In genomic region chr22:20937031-20937793, GRCh38 we compare ENCODE assay signal across 12 cellular contexts. TPM values are rescaled to one million over a fixed set of nuclear protein-coding genes. Genes with fewer than 3 reads are reported as not detected.
DNase-seq lines count a peak whose midpoint lies in the region; ATAC-seq and TF ChIP-seq lines count a peak whose summit lies in the region.
"Had no signal": no experiment of that assay in that cellular context is flagged by ENCODE, and none has a peak within 500 bp of the region (broad histone marks: within the 10 kb centered on the region; RNA-seq: fewer than 3 reads in every experiment).

No MANE protein-coding gene starts in this region.

- H3K36me3 ChIP-seq in Loucy (ENCODE audit: insufficient read depth, low read length): peaks cover 72% of the 10 kb centered on the region
- H3K36me3 ChIP-seq in psoas muscle (ENCODE audit: insufficient read depth in 1 of 2, low read depth in 1 of 2): peaks cover 0 to 30% of the 10 kb centered on the region in 2 donors

- no peak overlapping the region for H3K4me3 ChIP-seq in Loucy (ENCODE audit: low read length, poor library complexity, severe bottlenecking)
- peak overlapping the region; percentile 5 for H3K4me3 ChIP-seq in psoas muscle

- peak overlapping the region; percentile 22 for H3K4me2 ChIP-seq in Loucy (ENCODE audit: low read depth, low read length, poor library complexity, severe bottlenecking)

- H3K79me2 ChIP-seq in Loucy (ENCODE audit: insufficient read depth, low read length): peaks cover 98% of the 10 kb centered on the region

- peak; percentile 66 for DNase-seq in DMS53 (lab: John Stamatoyannopoulos, UW)
- no peak for DNase-seq in psoas muscle
- no peak for DNase-seq in NCI-H1048 (lab: John Stamatoyannopoulos, UW)
- DNase-seq in SHP77 (lab: John Stamatoyannopoulos, UW): no peak
- DNase-seq: DND-41, islet precursor cell, NCI-H510A, retina, SW 1271 had no signal

- ATAC-seq in esophagus mucosa (peak; percentile 58), psoas muscle (peak; percentile 19 to 57 (median 31)), HG03439 (IDR thresholded peaks at IDR 0.05; ENCODE audit: unreplicated experiment) (no peak)

- H3K4me1 ChIP-seq in Loucy (ENCODE audit: insufficient read depth, low read length, poor library complexity, severe bottlenecking) (peaks cover 5% of the 10 kb centered on the region), psoas muscle (peaks cover 41% of the 10 kb centered on the region)

- H3K9me3 ChIP-seq in Loucy (ENCODE audit: insufficient read depth, low read depth, low read length): no peaks in the 10 kb centered on the region
- H3K9me3 ChIP-seq in psoas muscle: no peaks in the 10 kb centered on the region

- 71 to 75% (median 73%) methylated on average over 12 of the region's 12 CpGs for WGBS in psoas muscle, 3 donors

- no peak overlapping the region for H3K27ac ChIP-seq in psoas muscle

- no peak overlapping the region for H2AFZ ChIP-seq in Loucy (ENCODE audit: low read length)

- intact Hi-C loops in psoas muscle (cut with DNase I): loop anchor here in 1 of 2 donors (5.0 kb wide), 1 partner anchor 50 kb away; no protein-coding TSS in a partner anchor

- no peaks in the 10 kb centered on the region for H3K9me2 ChIP-seq in Loucy (replicated peaks; ENCODE audit: low read depth, low read length)

- H3F3A ChIP-seq in Loucy (ENCODE audit: low read depth): no peaks in the 10 kb centered on the region

- no peak for TF ChIP-seq CTCF in Loucy (conservative IDR thresholded peaks at IDR 0.05; ENCODE audit: low read length)
- no peak for TF ChIP-seq CTCF in psoas muscle (IDR thresholded peaks at IDR 0.05)

- no peak overlapping the region for H3K9ac ChIP-seq in Loucy (ENCODE audit: low read depth, low read length, poor library complexity, severe bottlenecking)

- H3K27me3 ChIP-seq in Loucy (ENCODE audit: insufficient read depth, low read length, poor library complexity, severe bottlenecking): no peaks in the 10 kb centered on the region
- H3K27me3 ChIP-seq in psoas muscle (ENCODE audit: insufficient read depth in 3 of 3, low read length in 2 of 3): no peaks in the 10 kb centered on the region

- peaks cover 92% of the 10 kb centered on the region for H4K20me1 ChIP-seq in Loucy (ENCODE audit: insufficient read depth, low read length, poor library complexity, severe bottlenecking)

RNA-seq across cellular contexts. Expression of gene CRKL, which starts 20.0 kb away (rescaled TPM):
- total RNA-seq in esophagus mucosa (42.6 TPM), psoas muscle (10 to 100 TPM; 66.0 to 81.0 (median 73.4) TPM)
- 10 to 100 TPM; 29.7 to 94.7 (median 49.8) TPM for polyA plus RNA-seq in psoas muscle

RNA-seq across cellular contexts. Expression of gene AIFM3, which starts 29.8 kb away (rescaled TPM):
- 1.5 TPM for total RNA-seq in esophagus mucosa
- under 1 TPM; 0.25 to 0.74 (median 0.49) TPM for total RNA-seq in psoas muscle
- polyA plus RNA-seq in psoas muscle: under 1 TPM; 0.30 to 0.77 (median 0.53) TPM

RNA-seq across cellular contexts. Expression of gene LZTR1, which starts 44.9 kb away (rescaled TPM):
- total RNA-seq in esophagus mucosa: 26.3 TPM
- total RNA-seq in psoas muscle: 10 to 100 TPM; 23.4 to 37.1 (median 29.8) TPM
- polyA plus RNA-seq in psoas muscle: 10 to 100 TPM; 17.1 to 30.8 (median 22.5) TPM
